ENCODE assay signal across 8 cellular contexts in the genomic region with DNA sequence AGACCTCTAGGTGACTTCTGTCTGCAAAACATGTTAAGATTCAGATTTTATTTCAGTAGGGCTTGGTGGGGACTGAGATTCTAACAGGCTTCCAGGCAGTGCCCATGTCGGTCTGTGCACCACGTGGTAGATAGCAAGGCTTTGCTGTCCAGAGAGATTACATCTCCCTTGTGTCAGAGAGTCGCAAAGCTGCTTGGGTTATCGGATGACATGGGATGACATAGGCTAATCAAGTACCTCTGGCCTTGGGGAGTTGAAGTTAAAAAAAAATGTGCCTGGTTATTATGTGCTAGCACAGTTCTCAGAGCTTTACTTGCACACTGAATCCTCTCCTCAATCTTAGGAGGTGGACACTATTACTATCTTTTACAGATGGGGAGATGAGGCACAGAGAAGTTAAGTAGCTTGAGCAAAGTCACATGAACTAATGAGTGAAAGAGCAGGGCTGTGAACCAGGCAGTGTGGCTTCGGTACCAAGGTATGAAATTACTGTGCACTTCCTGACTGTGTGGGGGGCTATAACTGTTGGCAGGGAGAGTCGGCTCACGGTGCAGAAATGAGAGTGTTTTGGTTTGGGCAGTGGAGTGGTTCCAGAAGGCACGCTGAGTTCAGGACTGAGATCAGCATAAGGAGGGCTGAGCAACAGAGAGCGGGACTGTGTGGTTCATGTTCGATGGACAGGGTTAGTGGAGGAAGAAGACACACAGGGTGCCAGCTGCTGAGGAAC. TPM values are rescaled to one million over a fixed set of nuclear protein-coding genes. Genes with fewer than 3 reads are reported as not detected.
DNase-seq lines count a peak whose midpoint lies in the region; ATAC-seq and TF ChIP-seq lines count a peak whose summit lies in the region.

No MANE protein-coding gene starts in this region.

- H3K4me1 Mint-ChIP-seq in activated naive CD8-positive, alpha-beta T cell treated with anti-CD3 and anti-CD28 coated beads, Interleukin-2, amount 10 ng/mL, durations not matched to agents 7 days and 5 days: peaks cover 17% of the 10 kb centered on the region
- peaks cover 46% of the 10 kb centered on the region for H3K4me1 Mint-ChIP-seq in stimulated activated naive CD8-positive, alpha-beta T cell treated with anti-CD3 and anti-CD28 coated beads, Interleukin-15, Interleukin-2, amounts not matched to agents 100 ng/mL and 50 ng/mL, for 24 hours (ENCODE audit: low read depth)
- H3K4me1 Mint-ChIP-seq in mesothelial cell of epicardium: peaks cover 12% of the 10 kb centered on the region

- H3K4me1 ChIP-seq in ascending aorta: no peaks in the 10 kb centered on the region

- no peaks in the 10 kb centered on the region for H3K27me3 ChIP-seq in ascending aorta

- H3K9me3 Mint-ChIP-seq in activated naive CD8-positive, alpha-beta T cell treated with anti-CD3 and anti-CD28 coated beads, Interleukin-2, amount 10 ng/mL, durations not matched to agents 7 days and 5 days: no peaks in the 10 kb centered on the region
- H3K9me3 Mint-ChIP-seq in stimulated activated naive CD8-positive, alpha-beta T cell treated with anti-CD3 and anti-CD28 coated beads, Interleukin-15, Interleukin-2, amounts not matched to agents 100 ng/mL and 50 ng/mL, for 24 hours: no peaks in the 10 kb centered on the region
- no peaks in the 10 kb centered on the region for H3K9me3 Mint-ChIP-seq in mesothelial cell of epicardium

- intact Hi-C loops in ascending aorta (cut with DNase I): no loop called here

- DNase-seq in activated naive CD8-positive, alpha-beta T cell treated with anti-CD3 and anti-CD28 coated beads, Interleukin-2, amount 10 ng/mL, durations not matched to agents 7 days and 5 days: no peak
- DNase-seq in NCI-H2029 (lab: John Stamatoyannopoulos, UW): no peak
- no peak for DNase-seq in ascending aorta (ENCODE audit: low spot score in 2 of 2)
- no peak for DNase-seq in mesothelial cell of epicardium (ENCODE audit: low spot score in 2 of 2, unreplicated experiment in 2 of 2)

- H3K9me3 ChIP-seq in ascending aorta: no peaks in the 10 kb centered on the region

- no peaks in the 10 kb centered on the region for H3K36me3 Mint-ChIP-seq in activated naive CD8-positive, alpha-beta T cell treated with anti-CD3 and anti-CD28 coated beads, Interleukin-2, amount 10 ng/mL, durations not matched to agents 7 days and 5 days
- no peaks in the 10 kb centered on the region for H3K36me3 Mint-ChIP-seq in stimulated activated naive CD8-positive, alpha-beta T cell treated with anti-CD3 and anti-CD28 coated beads, Interleukin-15, Interleukin-2, amounts not matched to agents 100 ng/mL and 50 ng/mL, for 24 hours (ENCODE audit: low read depth)
- H3K36me3 Mint-ChIP-seq in mesothelial cell of epicardium: no peaks in the 10 kb centered on the region

- H3K27ac ChIP-seq in ascending aorta: no peak overlapping the region

- H3K36me3 ChIP-seq in ascending aorta: no peaks in the 10 kb centered on the region

- no peaks in the 10 kb centered on the region for H3K27me3 Mint-ChIP-seq in activated naive CD8-positive, alpha-beta T cell treated with anti-CD3 and anti-CD28 coated beads, Interleukin-2, amount 10 ng/mL, durations not matched to agents 7 days and 5 days
- no peaks in the 10 kb centered on the region for H3K27me3 Mint-ChIP-seq in stimulated activated naive CD8-positive, alpha-beta T cell treated with anti-CD3 and anti-CD28 coated beads, Interleukin-15, Interleukin-2, amounts not matched to agents 100 ng/mL and 50 ng/mL, for 24 hours
- H3K27me3 Mint-ChIP-seq in mesothelial cell of epicardium (ENCODE audit: low read depth): peaks cover 4% of the 10 kb centered on the region

- ATAC-seq in GM19395 (IDR thresholded peaks at IDR 0.05; ENCODE audit: unreplicated experiment) (peak; percentile 90), HG03354 (IDR thresholded peaks at IDR 0.05; ENCODE audit: poor library complexity, severe bottlenecking, unreplicated experiment) (peak; percentile 93)
- ATAC-seq in activated naive CD8-positive, alpha-beta T cell treated with anti-CD3 and anti-CD28 coated beads, Interleukin-2, amount 10 ng/mL, durations not matched to agents 7 days and 5 days (ENCODE audit: low read depth): peak; percentile 76

- POLR2A ChIA-PET in activated naive CD8-positive, alpha-beta T cell treated with anti-CD3 and anti-CD28 coated beads, Interleukin-2, amount 10 ng/mL, durations not matched to agents 7 days and 5 days (lab: Charles Lee): interaction anchor here (1.0 kb wide), 1 partner anchor 41 kb away, joined by 4 read pairs; the partner anchor contains the start of genes FARS2 and LYRM4

- peak overlapping the region; percentile 20; the same call in 1 of the 2 replicates for H3K4me3 ChIP-seq in GM08714 (ENCODE audit: low read length)
- H3K4me3 ChIP-seq in ascending aorta: no peak overlapping the region

- H3K27ac Mint-ChIP-seq in activated naive CD8-positive, alpha-beta T cell treated with anti-CD3 and anti-CD28 coated beads, Interleukin-2, amount 10 ng/mL, durations not matched to agents 7 days and 5 days: peak overlapping the region; percentile 58
- peak overlapping the region; percentile 72 for H3K27ac Mint-ChIP-seq in stimulated activated naive CD8-positive, alpha-beta T cell treated with anti-CD3 and anti-CD28 coated beads, Interleukin-15, Interleukin-2, amounts not matched to agents 100 ng/mL and 50 ng/mL, for 24 hours
- no peak overlapping the region for H3K27ac Mint-ChIP-seq in mesothelial cell of epicardium

- peak overlapping the region; percentile 42 for H3K4me3 Mint-ChIP-seq in activated naive CD8-positive, alpha-beta T cell treated with anti-CD3 and anti-CD28 coated beads, Interleukin-2, amount 10 ng/mL, durations not matched to agents 7 days and 5 days
- H3K4me3 Mint-ChIP-seq in stimulated activated naive CD8-positive, alpha-beta T cell treated with anti-CD3 and anti-CD28 coated beads, Interleukin-15, Interleukin-2, amounts not matched to agents 100 ng/mL and 50 ng/mL, for 24 hours: peak overlapping the region; percentile 54
- no peak overlapping the region for H3K4me3 Mint-ChIP-seq in mesothelial cell of epicardium

- no peak for TF ChIP-seq CTCF in ascending aorta (IDR thresholded peaks at IDR 0.05)
- no peak for TF ChIP-seq CTCF in mesothelial cell of epicardium (IDR thresholded peaks at IDR 0.05; ENCODE audit: unreplicated experiment)

RNA-seq across cellular contexts. Expression of gene FARS2, which starts 41.1 kb away (rescaled TPM):
- total RNA-seq in activated naive CD8-positive, alpha-beta T cell treated with anti-CD3 and anti-CD28 coated beads, Interleukin-2, amount 10 ng/mL, durations not matched to agents 7 days and 5 days: 10 to 100 TPM; 15.5 to 18.4 TPM
- total RNA-seq in ascending aorta (17.6 TPM), mesothelial cell of epicardium (19.8 to 20.1 TPM (median 19.9 TPM) in 3 replicates)

RNA-seq across cellular contexts. Expression of gene LYRM4, which starts 41.6 kb away (rescaled TPM):
- 10 to 100 TPM; 26.5 to 27.1 TPM for total RNA-seq in activated naive CD8-positive, alpha-beta T cell treated with anti-CD3 and anti-CD28 coated beads, Interleukin-2, amount 10 ng/mL, durations not matched to agents 7 days and 5 days
- 10.5 TPM for total RNA-seq in ascending aorta
- total RNA-seq in mesothelial cell of epicardium: 35.5 to 40.6 TPM (median 37.4 TPM) in 3 replicates
